ENCODE assay signal across 9 cellular contexts in genomic region chr19:13013649-13014048, GRCh38. TPM values are rescaled to one million over a fixed set of nuclear protein-coding genes. Genes with fewer than 3 reads are reported as not detected.
DNase-seq lines count a peak whose midpoint lies in the region; ATAC-seq and TF ChIP-seq lines count a peak whose summit lies in the region.
"Had no signal": no experiment of that assay in that cellular context is flagged by ENCODE, and none has a peak within 500 bp of the region (broad histone marks: within the 10 kb centered on the region; RNA-seq: fewer than 3 reads in every experiment).

No MANE protein-coding gene starts in this region.

- peak overlapping the region; percentile 43 for H2AFZ ChIP-seq in hepatocyte

- WGBS in hepatocyte (ENCODE audit: low lambda C conversion rate, missing lambda C conversion rate): 26% methylated on average over 20 of the region's 20 CpGs

- peaks cover 43% of the 10 kb centered on the region for H3K4me1 ChIP-seq in hepatocyte (ENCODE audit: insufficient read depth)

- H3K27ac ChIP-seq in hepatocyte: no peak overlapping the region

- H3K27me3 Mint-ChIP-seq in activated CD4-positive, alpha-beta T cell treated with anti-CD3 and anti-CD28 coated beads for 36 hours: peaks cover 63% of the 10 kb centered on the region
- peaks cover 77% of the 10 kb centered on the region for H3K27me3 Mint-ChIP-seq in activated naive CD8-positive, alpha-beta T cell treated with anti-CD3 and anti-CD28 coated beads for 36 hours

- TF ChIP-seq CTCF in hepatocyte (IDR thresholded peaks at IDR 0.05; ENCODE audit: poor library complexity): no peak

- no peak for DNase-seq in activated CD4-positive, alpha-beta T cell treated with anti-CD3 and anti-CD28 coated beads for 36 hours
- no peak for DNase-seq in activated CD4-positive, alpha-beta T cell treated with anti-CD3 and anti-CD28 coated beads, Interleukin-2, amount 50 U/mL, for 48 hours
- no peak for DNase-seq in activated naive CD8-positive, alpha-beta T cell treated with anti-CD3 and anti-CD28 coated beads for 36 hours
- DNase-seq in hepatocyte (ENCODE audit: low spot score) (no peak), superior temporal gyrus (ENCODE audit: extremely low spot score) (peak; percentile 79), middle frontal gyrus (ENCODE audit: extremely low spot score, low spot score) (no peak)
- no peak for DNase-seq in effector CD4-positive, alpha-beta T cell
- DNase-seq: NCI-H510A had no signal

- no peak for ATAC-seq in activated CD4-positive, alpha-beta T cell treated with anti-CD3 and anti-CD28 coated beads for 36 hours
- no peak for ATAC-seq in HG02981 (IDR thresholded peaks at IDR 0.05; ENCODE audit: unreplicated experiment)

- peak overlapping the region; percentile 72 for H3K4me3 Mint-ChIP-seq in activated CD4-positive, alpha-beta T cell treated with anti-CD3 and anti-CD28 coated beads for 36 hours
- peak overlapping the region; percentile 74 for H3K4me3 Mint-ChIP-seq in activated naive CD8-positive, alpha-beta T cell treated with anti-CD3 and anti-CD28 coated beads for 36 hours

- H3K36me3 Mint-ChIP-seq in activated CD4-positive, alpha-beta T cell treated with anti-CD3 and anti-CD28 coated beads for 36 hours (ENCODE audit: low read depth): peaks cover 5% of the 10 kb centered on the region
- H3K36me3 Mint-ChIP-seq in activated naive CD8-positive, alpha-beta T cell treated with anti-CD3 and anti-CD28 coated beads for 36 hours: peaks cover 2% of the 10 kb centered on the region

- CTCF ChIA-PET in activated CD4-positive, alpha-beta T cell treated with anti-CD3 and anti-CD28 coated beads for 36 hours (lab: Charles Lee): interaction anchor here (0.6 to 2.4 kb wide), 15 partner anchors 14 to 718 kb away, joined by 3 to 17 read pairs (median 4); no protein-coding TSS in a partner anchor

- H3K4me3 ChIP-seq in hepatocyte: no peak overlapping the region

- H3K9me3 Mint-ChIP-seq in activated CD4-positive, alpha-beta T cell treated with anti-CD3 and anti-CD28 coated beads for 36 hours (ENCODE audit: low read depth): no peaks in the 10 kb centered on the region
- H3K9me3 Mint-ChIP-seq in activated naive CD8-positive, alpha-beta T cell treated with anti-CD3 and anti-CD28 coated beads for 36 hours: peaks cover 1% of the 10 kb centered on the region

- POLR2A ChIA-PET in activated CD4-positive, alpha-beta T cell treated with anti-CD3 and anti-CD28 coated beads for 36 hours (lab: Charles Lee): interaction anchor here (0.6 to 0.7 kb wide), 2 partner anchors 72 to 76 kb away, joined by 3 to 5 read pairs; no protein-coding TSS in a partner anchor

- H3K36me3 ChIP-seq in hepatocyte (replicated peaks; ENCODE audit: insufficient read depth, low read depth): no peaks in the 10 kb centered on the region

- H3K4me1 Mint-ChIP-seq in activated CD4-positive, alpha-beta T cell treated with anti-CD3 and anti-CD28 coated beads for 36 hours: peaks cover 22% of the 10 kb centered on the region
- H3K4me1 Mint-ChIP-seq in activated naive CD8-positive, alpha-beta T cell treated with anti-CD3 and anti-CD28 coated beads for 36 hours: peaks cover 29% of the 10 kb centered on the region

- H3K79me2 ChIP-seq in hepatocyte: peaks cover 40% of the 10 kb centered on the region

- no peaks in the 10 kb centered on the region for H3K9me2 ChIP-seq in hepatocyte (replicated peaks; ENCODE audit: insufficient read depth)

- peaks cover 83% of the 10 kb centered on the region for H4K20me1 ChIP-seq in hepatocyte (ENCODE audit: insufficient read depth, poor library complexity, severe bottlenecking)

- H3K9me3 ChIP-seq in hepatocyte (ENCODE audit: low read depth): no peaks in the 10 kb centered on the region

- H3K27ac Mint-ChIP-seq in activated CD4-positive, alpha-beta T cell treated with anti-CD3 and anti-CD28 coated beads for 36 hours: peak overlapping the region; percentile 55
- peak overlapping the region; percentile 20 for H3K27ac Mint-ChIP-seq in activated naive CD8-positive, alpha-beta T cell treated with anti-CD3 and anti-CD28 coated beads for 36 hours

- intact Hi-C loops in activated CD4-positive, alpha-beta T cell treated with anti-CD3 and anti-CD28 coated beads for 36 hours (cut with DNase I, micrococcal nuclease): loop anchor here in 1 of 2 experiments (1.0 to 2.0 kb wide), 2 partner anchors 19 to 85 kb away; partner anchors contain the start of gene NFIX

- peaks cover 100% of the 10 kb centered on the region for H3K27me3 ChIP-seq in hepatocyte

- H3K4me2 ChIP-seq in hepatocyte: peak overlapping the region; percentile 74

RNA-seq across cellular contexts. Expression of gene NFIX, which starts 18.4 kb away (rescaled TPM):
- total RNA-seq in activated CD4-positive, alpha-beta T cell treated with anti-CD3 and anti-CD28 coated beads for 36 hours: 1 to 10 TPM; 4.3 to 4.8 TPM
- 1 to 10 TPM; 6.3 to 8.7 TPM for total RNA-seq in activated naive CD8-positive, alpha-beta T cell treated with anti-CD3 and anti-CD28 coated beads for 36 hours
- 3.8 and 12.8 TPM in 2 replicates for total RNA-seq in hepatocyte
- polyA plus RNA-seq in hepatocyte: 6.3 and 10.2 TPM in 2 replicates

RNA-seq across cellular contexts. Expression of gene DAND5, which starts 44.3 kb away (rescaled TPM):
- under 1 TPM; 0.21 to 0.25 TPM for total RNA-seq in activated CD4-positive, alpha-beta T cell treated with anti-CD3 and anti-CD28 coated beads for 36 hours
- total RNA-seq in activated naive CD8-positive, alpha-beta T cell treated with anti-CD3 and anti-CD28 coated beads for 36 hours: not detected
- total RNA-seq in hepatocyte: 0.17 TPM in 1 of 2 replicates, not detected in the other
- not detected in 2 replicates for polyA plus RNA-seq in hepatocyte

RNA-seq across cellular contexts. Expression of gene GADD45GIP1, which starts 56.6 kb away (rescaled TPM):
- total RNA-seq in activated CD4-positive, alpha-beta T cell treated with anti-CD3 and anti-CD28 coated beads for 36 hours: 10 to 100 TPM; 31.1 to 36.3 TPM
- total RNA-seq in activated naive CD8-positive, alpha-beta T cell treated with anti-CD3 and anti-CD28 coated beads for 36 hours: 10 to 100 TPM; 37.1 to 37.8 TPM
- 21.0 and 27.2 TPM in 2 replicates for total RNA-seq in hepatocyte
- polyA plus RNA-seq in hepatocyte: 106 and 109 TPM in 2 replicates
